Comparison of ENCODE assay signal across 1 cellular context in genomic region chr11:66556086-66556485, GRCh38.
A peak's percentile ranks its signal among the peaks of the same experiment; 100 is the strongest.
TF ChIP-seq lines count a peak whose summit lies in the region.

No MANE protein-coding gene starts in this region.

TF ChIP-seq in K562, 482 proteins besides CTCF, POLR2A, EP300 and RAD21:
- TF ChIP-seq HMBOX1 (IDR thresholded peaks at IDR 0.05) (no peak), TAL1 (IDR thresholded peaks at IDR 0.05) (no peak), RBM22 (IDR thresholded peaks at IDR 0.05; ENCODE audit: low read depth, low read length, poor library complexity, severe bottlenecking) (no peak), NFIC (IDR thresholded peaks at IDR 0.05) (peak; percentile 47)
